Comparison of ENCODE assay signal across 8 cellular contexts in genomic region chr12:2944401-2945047, GRCh38. TPM values are rescaled to one million over a fixed set of nuclear protein-coding genes. Genes with fewer than 3 reads are reported as not detected.
DNase-seq lines count a peak whose midpoint lies in the region; ATAC-seq and TF ChIP-seq lines count a peak whose summit lies in the region.

No MANE protein-coding gene starts in this region.

- no peak overlapping the region for H3K4me3 ChIP-seq in choroid plexus epithelial cell (ENCODE audit: low read depth, low read length)

- ATAC-seq in GM19397 (IDR thresholded peaks at IDR 0.05; ENCODE audit: unreplicated experiment), result no peak

- TF ChIP-seq CTCF in choroid plexus epithelial cell (conservative IDR thresholded peaks at IDR 0.05; ENCODE audit: low read depth, low read length), result peak; percentile 84

- peak; percentile 67 for DNase-seq in Daoy (ENCODE audit: low read depth)
- peak; percentile 68 for DNase-seq in NCI-H1105 treated with DMSO at 0.1 percent for 48 hours (lab: John Stamatoyannopoulos, UW)
- DNase-seq in activated CD4-positive, alpha-beta T cell treated with anti-CD3 and anti-CD28 coated beads for 4 hours, result peak; percentile 36 to 43
- DNase-seq in choroid plexus epithelial cell (ENCODE audit: low read depth), result peak; percentile 50
- peak; percentile 42 for DNase-seq in medulla oblongata (ENCODE audit: extremely low spot score)
- DNase-seq in stimulated activated CD8-positive, alpha-beta memory T cell treated with anti-CD3 and anti-CD28 coated beads, Interleukin-7, amount 100 ng/mL, for 24 hours (ENCODE audit: low read depth), result peak; percentile 21
- DNase-seq in AG08396 (ENCODE audit: low spot score), result no peak

RNA-seq across cellular contexts. Expression of gene TEAD4, which starts 14.7 kb away (rescaled TPM):
- total RNA-seq in Daoy (2014; rRNA removed; shearing (Covaris generic)), result 18.4 and 27.3 TPM in 2 replicates

RNA-seq across cellular contexts. Expression of gene TULP3, which starts 53.8 kb away (rescaled TPM):
- 24.5 and 28.5 TPM in 2 replicates for total RNA-seq in Daoy (2014; rRNA removed; shearing (Covaris generic))
